ENCODE assay signal across 8 cellular contexts in genomic region chr11:1303196-1303821, GRCh38. TPM values are rescaled to one million over a fixed set of nuclear protein-coding genes. Genes with fewer than 3 reads are reported as not detected.
DNase-seq lines count a peak whose midpoint lies in the region; ATAC-seq, FAIRE-seq and TF ChIP-seq lines count a peak whose summit lies in the region.

No MANE protein-coding gene starts in this region.

- whole genome bisulfite sequencing in esophagus muscularis mucosa, result 69% methylated on average over 17 of the region's 24 CpGs

- no peak for TF ChIP-seq EP300 in esophagus muscularis mucosa (IDR thresholded peaks at IDR 0.05)

- CTCF ChIA-PET in PC-3 (lab: Charles Lee), result no interaction called here

- H3K79me2 ChIP-seq in PC-3 (ENCODE audit: low read length), result peaks cover 99% of the 10 kb centered on the region

- H3K9me3 ChIP-seq in PC-3 (ENCODE audit: low read length), result no peaks in the 10 kb centered on the region
- H3K9me3 ChIP-seq in esophagus muscularis mucosa, result no peaks in the 10 kb centered on the region
- H3K9me3 ChIP-seq in ascending aorta, result no peaks in the 10 kb centered on the region

- H3K27me3 ChIP-seq in PC-3 (ENCODE audit: low read length), result no peaks in the 10 kb centered on the region
- H3K27me3 ChIP-seq in esophagus muscularis mucosa, result no peaks in the 10 kb centered on the region
- H3K27me3 ChIP-seq in ascending aorta, result no peaks in the 10 kb centered on the region

- H3K9ac ChIP-seq in PC-3 (ENCODE audit: low read length), result no peak overlapping the region

- peaks cover 6% of the 10 kb centered on the region; the same call in 1 of the 2 replicates for H4K20me1 ChIP-seq in PC-3 (ENCODE audit: low read length)

- H3K27ac ChIP-seq in PC-3 (ENCODE audit: low read length) (peak overlapping the region; percentile 22; the same call in 1 of the 2 replicates), esophagus muscularis mucosa (replicated peaks in 1 of 4) (peak overlapping the region; percentile 72 to 95 (median 80)), ascending aorta (no peak overlapping the region)

- FAIRE-seq in GM12891 (lab: Jason Lieb, UNC), result peak; percentile 52

- no peak overlapping the region for H3K4me2 ChIP-seq in PC-3 (ENCODE audit: low read length)

- no peaks in the 10 kb centered on the region for H3K9me2 ChIP-seq in PC-3 (replicated peaks; ENCODE audit: low read length)

- no TSS peak for BruUV-seq in PC-3 (replicated peaks; lab: Mats Ljungman, UMichigan)

- H2AFZ ChIP-seq in PC-3 (ENCODE audit: low read length), result no peak overlapping the region

- H3K4me1 ChIP-seq in PC-3 (ENCODE audit: insufficient read depth, low read length) (peaks cover 26% of the 10 kb centered on the region), esophagus muscularis mucosa (peaks cover 67 to 100% (median 98%) of the 10 kb centered on the region in 4 donors), ascending aorta (peaks cover 10 to 21% of the 10 kb centered on the region in 2 donors)

- DNase-seq in GM12891 (ENCODE audit: insufficient read length, low spot score) (no peak), PC-3 (peak; percentile 87), esophagus muscularis mucosa (ENCODE audit: extremely low spot score) (peak; percentile 42), posterior vena cava (ENCODE audit: low spot score) (peak; percentile 81), ascending aorta (ENCODE audit: low spot score in 2 of 2) (no peak)

- H3K36me3 ChIP-seq in PC-3 (ENCODE audit: low read depth, low read length) (no peaks in the 10 kb centered on the region), esophagus muscularis mucosa (peaks cover 2 to 16% (median 11%) of the 10 kb centered on the region in 4 donors), ascending aorta (peaks cover 0 to 16% of the 10 kb centered on the region in 2 donors)

- POLR2A ChIA-PET in PC-3 (lab: Charles Lee; ENCODE audit: unreplicated experiment), result no interaction called here

- no peaks in the 10 kb centered on the region for H3F3A ChIP-seq in PC-3 (ENCODE audit: low read length, unreplicated experiment)

- TF ChIP-seq CTCF in PC-3 (conservative IDR thresholded peaks at IDR 0.05; ENCODE audit: low read depth, low read length), result peak; percentile 85
- TF ChIP-seq CTCF in esophagus muscularis mucosa (IDR thresholded peaks at IDR 0.05), result peak in 1 of 3 experiments; percentile 7
- no peak for TF ChIP-seq CTCF in ascending aorta (IDR thresholded peaks at IDR 0.05)

- H3K4me3 ChIP-seq in PC-3 (ENCODE audit: low read length) (no peak overlapping the region), esophagus muscularis mucosa (no peak overlapping the region), ascending aorta (no peak overlapping the region)

- TF ChIP-seq POLR2A in GM12891 (IDR thresholded peaks at IDR 0.05; ENCODE audit: low read depth, low read length) (no peak), esophagus muscularis mucosa (IDR thresholded peaks at IDR 0.05; ENCODE audit: low read depth) (no peak)

- intact Hi-C loops in PC-3 (cut with micrococcal nuclease) (loop anchor here (10.0 kb wide), 1 partner anchor 81 kb away; the partner anchor contains the start of gene BRSK2), esophagus muscularis mucosa (cut with DNase I) (no loop called here), posterior vena cava (cut with DNase I) (loop anchor here in 1 of 2 donors (5.0 kb wide), 1 partner anchor 869 kb away; the partner anchor contains the start of gene TH), ascending aorta (cut with DNase I) (loop anchor here (10.0 kb wide), 1 partner anchor 99 kb away; no protein-coding TSS in a partner anchor)

- ATAC-seq in PC-3 (peak; percentile 94), HG02885 (IDR thresholded peaks at IDR 0.05; ENCODE audit: poor library complexity, unreplicated experiment) (no peak), GM18498 (IDR thresholded peaks at IDR 0.05; ENCODE audit: unreplicated experiment) (no peak), HG03095 (IDR thresholded peaks at IDR 0.05; ENCODE audit: unreplicated experiment) (no peak)

TF ChIP-seq in GM12891, 5 proteins besides CTCF, POLR2A, EP300 and RAD21:
- no peak for TF ChIP-seq POLR2AphosphoS5 (IDR thresholded peaks at IDR 0.05; ENCODE audit: low read depth, low read length)
TF ChIP-seq in GM12891: peak in this region for 0.

RNA-seq across cellular contexts. Expression of gene TOLLIP, which starts 6.1 kb away (rescaled TPM):
- polyA plus RNA-seq in GM12891 (2012; ENCODE audit: low read depth, missing spikeins), result 16.4 TPM
- total RNA-seq in PC-3 (2014; rRNA removed), result 36.1 and 43.2 TPM in 2 replicates
- total RNA-seq in esophagus muscularis mucosa, result 10 to 100 TPM; 33.2 to 71.6 (median 58.6) TPM
- total RNA-seq in posterior vena cava, result 10 to 100 TPM; 44.1 to 46.4 TPM
- 63.0 TPM for total RNA-seq in ascending aorta

Comparison
In these comparisons a context has a peak if more than half of its experiments do, and no peak if none do; other contexts are left out.
1. DNase-seq: peak in PC-3 (single experiment), esophagus muscularis mucosa (single experiment) and posterior vena cava (single experiment); none in GM12891 (single experiment) and ascending aorta (0 of 2).
2. H3K27ac ChIP-seq: peak in PC-3 (single experiment) and esophagus muscularis mucosa (4 of 4); none in ascending aorta (0 of 2).